In the genomic region with DNA sequence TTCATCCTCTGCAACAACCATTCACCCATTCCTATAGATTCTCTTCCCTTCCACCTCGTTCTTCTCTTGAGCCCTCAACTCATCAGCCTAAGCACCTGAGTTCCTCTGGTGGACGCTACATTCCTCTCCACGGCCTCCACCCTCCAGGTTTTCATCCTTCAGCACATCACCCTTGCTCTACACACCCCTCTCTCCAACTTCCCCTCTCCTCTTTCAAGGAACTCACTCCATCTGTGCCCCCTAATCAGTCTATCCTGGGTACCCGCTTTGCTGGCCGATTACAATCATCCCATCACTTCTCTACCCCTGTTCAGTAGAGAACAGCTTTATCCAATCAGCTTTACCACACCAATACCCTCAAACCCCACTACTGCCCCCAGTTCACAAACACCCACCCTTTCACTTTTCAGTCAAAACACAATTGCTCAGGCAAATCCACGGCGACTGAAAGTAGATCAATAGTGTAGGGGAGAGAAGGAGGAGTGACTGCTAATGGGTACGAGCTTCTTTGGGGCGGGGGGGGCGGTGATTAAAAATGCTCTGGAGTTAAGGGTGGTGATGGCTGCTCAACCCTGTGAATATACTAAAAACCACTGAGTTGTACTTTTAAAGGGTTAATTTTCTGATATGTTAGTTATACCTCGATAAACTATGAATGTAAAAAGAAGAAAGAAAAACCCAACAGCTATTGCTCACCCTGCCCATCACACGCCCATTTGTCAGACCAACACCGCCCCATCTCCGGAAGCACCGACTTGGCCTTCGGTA, we compare ENCODE assay signal across 8 cellular contexts. TPM values are rescaled to one million over a fixed set of nuclear protein-coding genes. Genes with fewer than 3 reads are reported as not detected.
DNase-seq lines count a peak whose midpoint lies in the region; ATAC-seq and TF ChIP-seq lines count a peak whose summit lies in the region.

No MANE protein-coding gene starts in this region.

- no peaks in the 10 kb centered on the region for H3K27me3 ChIP-seq in BLaER1
- H3K27me3 ChIP-seq in iPS-15b (ENCODE audit: control insufficient read depth, insufficient read depth, low read length), result no peaks in the 10 kb centered on the region
- H3K27me3 ChIP-seq in spleen (replicated peaks in 1 of 7), result no peaks in the 10 kb centered on the region

- H3K4me1 Mint-ChIP-seq in activated naive CD8-positive, alpha-beta T cell treated with anti-CD3 and anti-CD28 coated beads, Interleukin-2, amount 50 U/mL, for 24 hours, result peaks cover 36% of the 10 kb centered on the region

- TF ChIP-seq POLR2A in spleen (IDR thresholded peaks at IDR 0.05), result no peak

- H3K27ac Mint-ChIP-seq in activated naive CD8-positive, alpha-beta T cell treated with anti-CD3 and anti-CD28 coated beads, Interleukin-2, amount 50 U/mL, for 24 hours, result peak overlapping the region; percentile 6

- no peaks in the 10 kb centered on the region for H3K9me3 Mint-ChIP-seq in activated naive CD8-positive, alpha-beta T cell treated with anti-CD3 and anti-CD28 coated beads, Interleukin-2, amount 50 U/mL, for 24 hours

- H3K4me1 ChIP-seq in BLaER1, result peaks cover 26% of the 10 kb centered on the region
- H3K4me1 ChIP-seq in iPS-15b (ENCODE audit: control insufficient read depth, insufficient read depth, low read length), result peaks cover 2% of the 10 kb centered on the region
- peaks cover 9 to 48% (median 37%) of the 10 kb centered on the region in 6 donors for H3K4me1 ChIP-seq in spleen

- intact Hi-C loops in spleen (cut with DNase I; ENCODE audit: low total_unique reads), result no loop called here

- peak; percentile 3 for ATAC-seq in GM19397 (IDR thresholded peaks at IDR 0.05; ENCODE audit: unreplicated experiment)
- ATAC-seq in activated naive CD8-positive, alpha-beta T cell treated with anti-CD3 and anti-CD28 coated beads, Interleukin-2, amount 50 U/mL, for 24 hours, result peak; percentile 21

- H3K4me3 ChIP-seq in BLaER1 (peak overlapping the region; percentile 97), iPS-15b (ENCODE audit: low read depth, low read length) (peak overlapping the region; percentile 67), spleen (peak overlapping the region; percentile 74 to 99 (median 92))

- peak overlapping the region; percentile 83 for H3K4me2 ChIP-seq in BLaER1

- peaks cover 5% of the 10 kb centered on the region; the same call in 1 of the 2 replicates for H3K9me3 ChIP-seq in BLaER1
- no peaks in the 10 kb centered on the region for H3K9me3 ChIP-seq in iPS-15b (ENCODE audit: control insufficient read depth, insufficient read depth, low read length)
- H3K9me3 ChIP-seq in spleen, result no peaks in the 10 kb centered on the region

- 16 to 20% (median 18%) methylated on average over 16 of the region's 16 CpGs for WGBS in spleen, 5 donors

- H3K36me3 ChIP-seq in BLaER1, result peaks cover 5% of the 10 kb centered on the region
- H3K36me3 ChIP-seq in iPS-15b (ENCODE audit: control insufficient read depth, insufficient read depth, low read length), result no peaks in the 10 kb centered on the region
- H3K36me3 ChIP-seq in spleen, result no peaks in the 10 kb centered on the region

- H3K9ac ChIP-seq in BLaER1 (peak overlapping the region; percentile 92), iPS-15b (ENCODE audit: low read depth, low read length) (no peak overlapping the region)

- H3K36me3 Mint-ChIP-seq in activated naive CD8-positive, alpha-beta T cell treated with anti-CD3 and anti-CD28 coated beads, Interleukin-2, amount 50 U/mL, for 24 hours (ENCODE audit: low read depth), result peaks cover 8% of the 10 kb centered on the region

- peak; percentile 61 for DNase-seq in NAMALWA (ENCODE audit: low spot score)
- peak; percentile 13 for DNase-seq in activated naive CD8-positive, alpha-beta T cell treated with anti-CD3 and anti-CD28 coated beads, Interleukin-2, amount 50 U/mL, for 24 hours
- DNase-seq in spleen, result no peak
- DNase-seq in mesenteric fat pad (ENCODE audit: low spot score), result no peak
- DNase-seq in epidermal melanocyte (ENCODE audit: insufficient read length, low spot score), result no peak

- H3K27me3 Mint-ChIP-seq in activated naive CD8-positive, alpha-beta T cell treated with anti-CD3 and anti-CD28 coated beads, Interleukin-2, amount 50 U/mL, for 24 hours, result no peaks in the 10 kb centered on the region

- peaks cover 38% of the 10 kb centered on the region for H4K20me1 ChIP-seq in BLaER1

- H3K4me3 Mint-ChIP-seq in activated naive CD8-positive, alpha-beta T cell treated with anti-CD3 and anti-CD28 coated beads, Interleukin-2, amount 50 U/mL, for 24 hours, result peak overlapping the region; percentile 84

- no peak for TF ChIP-seq CTCF in spleen (IDR thresholded peaks at IDR 0.05 in 8 of 11, conservative IDR thresholded peaks at IDR 0.05 in 3 of 11)

- H3K27ac ChIP-seq in BLaER1, result peak overlapping the region; percentile 90
- H3K27ac ChIP-seq in spleen, result peak overlapping the region; percentile 67 to 92 (median 88)

RNA-seq across cellular contexts. Expression of a gene that starts 0.9 kb away (rescaled TPM):
- total RNA-seq in spleen (100 to 1,000 TPM in 1 of 7 donors, 10 to 100 TPM in 6; 54.5 to 115 (median 70.7) TPM), mesenteric fat pad (60.8 TPM)
- 10 to 100 TPM; 11.6 to 15.0 (median 11.8) TPM for polyA plus RNA-seq in spleen

RNA-seq across cellular contexts. Expression of a gene that starts 27.4 kb away (rescaled TPM):
- total RNA-seq in spleen, result 10 to 100 TPM; 33.3 to 46.0 (median 40.1) TPM
- polyA plus RNA-seq in spleen, result 10 to 100 TPM; 40.6 to 66.7 (median 65.5) TPM
- 46.5 TPM for total RNA-seq in mesenteric fat pad

RNA-seq across cellular contexts. Expression of a gene that starts 32.7 kb away (rescaled TPM):
- total RNA-seq in spleen (1,000 to 10,000 TPM; 1,238 to 2,185 (median 1,486) TPM), mesenteric fat pad (1,175 TPM)
- polyA plus RNA-seq in spleen, result 1,000 to 10,000 TPM; 4,194 to 5,056 (median 4,968) TPM

Comparison
In these comparisons a context has a peak if more than half of its experiments do, and no peak if none do; other contexts are left out.
1. DNase-seq: peak in NAMALWA (single experiment) and activated naive CD8-positive, alpha-beta T cell treated with anti-CD3 and anti-CD28 coated beads, Interleukin-2, amount 50 U/mL, for 24 hours (single experiment); none in spleen (single experiment), mesenteric fat pad (single experiment) and epidermal melanocyte (single experiment).
2. Peak in every context shown above with its lines, with median percentiles within 50 percentile points of each other: H3K4me3 ChIP-seq.